ENCODE assay signal across 6 cellular contexts in the genomic region with DNA sequence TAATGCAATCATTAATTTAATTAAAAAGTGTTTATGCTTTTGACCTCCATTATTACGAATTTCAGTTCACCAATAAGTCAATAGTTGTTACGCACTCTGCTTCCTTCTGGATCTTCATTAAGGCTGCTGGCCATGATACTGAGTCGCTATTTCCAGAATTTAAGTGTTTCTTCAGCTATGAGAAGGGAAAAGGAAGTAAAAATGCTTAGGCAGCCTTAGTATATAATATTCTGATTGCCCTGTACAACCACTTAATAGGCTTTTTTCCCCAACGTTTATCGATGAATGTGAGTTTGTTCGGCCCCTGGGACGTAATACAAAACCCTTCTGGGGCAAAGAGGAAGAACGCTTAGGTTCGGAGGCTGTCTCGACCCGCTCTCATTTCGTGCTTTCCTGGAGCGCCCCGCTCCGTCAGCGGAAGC. TPM values are rescaled to one million over a fixed set of nuclear protein-coding genes. Genes with fewer than 3 reads are reported as not detected.
DNase-seq lines count a peak whose midpoint lies in the region; ATAC-seq, FAIRE-seq and TF ChIP-seq lines count a peak whose summit lies in the region.

No MANE protein-coding gene starts in this region.

- H3K9ac ChIP-seq in HUES64 (ENCODE audit: low read depth, low read length): peak overlapping the region; percentile 91

- CTCF ChIA-PET in BJ (lab: Yijun Ruan, JAX): interaction anchor here (1.8 to 4.7 kb wide), 2 partner anchors 43 to 170 kb away, joined by 3 to 23 read pairs; no protein-coding TSS in a partner anchor

- no peaks in the 10 kb centered on the region for H3K27me3 Mint-ChIP-seq in progenitor cell of endocrine pancreas

- no peak for ATAC-seq in HG03097 (IDR thresholded peaks at IDR 0.05; ENCODE audit: low FRiP score, unreplicated experiment)

- no peaks in the 10 kb centered on the region; the same call in 1 of the 2 replicates for H3K36me3 ChIP-seq in BJ (ENCODE audit: control insufficient read depth, insufficient read depth, low read length)
- peaks cover 38% of the 10 kb centered on the region for H3K36me3 ChIP-seq in HUES64 (ENCODE audit: insufficient read depth, low read length)

- no peaks in the 10 kb centered on the region for H3K9me3 Mint-ChIP-seq in progenitor cell of endocrine pancreas (ENCODE audit: low read depth)

- 1% methylated on average over 16 of the region's 16 CpGs for WGBS in HUES64

- H3K4me1 Mint-ChIP-seq in progenitor cell of endocrine pancreas (ENCODE audit: low read depth): peaks cover 39% of the 10 kb centered on the region

- H3K9me3 ChIP-seq in HUES64 (ENCODE audit: insufficient read depth, low read depth, low read length): no peaks in the 10 kb centered on the region

- no peaks in the 10 kb centered on the region for H3K27me3 ChIP-seq in BJ (ENCODE audit: control insufficient read depth, insufficient read depth, low read length)
- H3K27me3 ChIP-seq in HUES64 (ENCODE audit: insufficient read depth, low read length): no peaks in the 10 kb centered on the region

- peaks cover 29% of the 10 kb centered on the region; the same call in 1 of the 2 replicates for H3K4me1 ChIP-seq in HUES64 (ENCODE audit: insufficient read depth, low read length)

- peak; percentile 62 for FAIRE-seq in colon (lab: Jason Lieb, UNC)

- peaks cover 5% of the 10 kb centered on the region for H3K36me3 Mint-ChIP-seq in progenitor cell of endocrine pancreas (ENCODE audit: insufficient read depth)

- POLR2A ChIA-PET in BJ (lab: Charles Lee): no interaction called here

- TF ChIP-seq CTCF in BJ (IDR thresholded peaks at IDR 0.05; ENCODE audit: insufficient read depth, low read depth, low read length): no peak
- peak; percentile 9 for TF ChIP-seq CTCF in progenitor cell of endocrine pancreas (IDR thresholded peaks at IDR 0.05; ENCODE audit: unreplicated experiment)

- H3K4me3 Mint-ChIP-seq in progenitor cell of endocrine pancreas (ENCODE audit: low read depth): peak overlapping the region; percentile 90

- DNase-seq in BJ (ENCODE audit: low read depth) (peak; percentile 29), progenitor cell of endocrine pancreas (ENCODE audit: low spot score, unreplicated experiment) (no peak), OCI-M2 (lab: John Stamatoyannopoulos, UW; ENCODE audit: unreplicated experiment) (no peak)

- H3K27ac Mint-ChIP-seq in progenitor cell of endocrine pancreas: peak overlapping the region; percentile 99

- peak overlapping the region; percentile 71 for H3K4me3 ChIP-seq in BJ (ENCODE audit: low read depth, low read length)
- H3K4me3 ChIP-seq in HUES64 (ENCODE audit: low read length): peak overlapping the region; percentile 82

- peak overlapping the region; percentile 100 for H3K27ac ChIP-seq in HUES64 (ENCODE audit: low read depth, low read length)

RNA-seq across cellular contexts. Expression of a gene that starts 0.6 kb away (rescaled TPM):
- polyA plus RNA-seq in BJ (2011; rRNA removed): 3.4 and 6.7 TPM in 2 replicates
- 2.5 and 2.6 TPM in 2 replicates for polyA minus RNA-seq in BJ (2011; rRNA and poly(A)+ RNA removed)
- 31.7 TPM for polyA plus RNA-seq in HUES64 (2013, experiment 1 of 2)
- polyA plus RNA-seq in HUES64 (2013, experiment 2 of 2): 40.3 TPM
- 45.7 and 51.4 TPM in 2 replicates for total RNA-seq in progenitor cell of endocrine pancreas

RNA-seq across cellular contexts. Expression of a gene that starts 1.3 kb away (rescaled TPM):
- polyA plus RNA-seq in BJ (2011; rRNA removed): 7.6 and 7.7 TPM in 2 replicates
- polyA minus RNA-seq in BJ (2011; rRNA and poly(A)+ RNA removed): 15.5 and 17.0 TPM in 2 replicates
- 29.5 TPM for polyA plus RNA-seq in HUES64 (2013, experiment 1 of 2)
- 29.9 TPM for polyA plus RNA-seq in HUES64 (2013, experiment 2 of 2)
- 61.8 and 62.7 TPM in 2 replicates for total RNA-seq in progenitor cell of endocrine pancreas

RNA-seq across cellular contexts. Expression of a gene that starts 18.5 kb away (rescaled TPM):
- not detected in 2 replicates for polyA plus RNA-seq in BJ (2011; rRNA removed)
- not detected in 2 replicates for polyA minus RNA-seq in BJ (2011; rRNA and poly(A)+ RNA removed)
- polyA plus RNA-seq in HUES64 (2013, experiment 1 of 2): not detected
- not detected for polyA plus RNA-seq in HUES64 (2013, experiment 2 of 2)
- 1.2 and 1.4 TPM in 2 replicates for total RNA-seq in progenitor cell of endocrine pancreas

RNA-seq across cellular contexts. Expression of a gene that starts 29.2 kb away (rescaled TPM):
- not detected in 2 replicates for polyA plus RNA-seq in BJ (2011; rRNA removed)
- polyA minus RNA-seq in BJ (2011; rRNA and poly(A)+ RNA removed): not detected in 2 replicates
- not detected for polyA plus RNA-seq in HUES64 (2013, experiment 1 of 2)
- polyA plus RNA-seq in HUES64 (2013, experiment 2 of 2): not detected
- total RNA-seq in progenitor cell of endocrine pancreas: not detected in 2 replicates

RNA-seq across cellular contexts. Expression of a gene that starts 32.5 kb away (rescaled TPM):
- not detected in 2 replicates for polyA plus RNA-seq in BJ (2011; rRNA removed)
- not detected in 2 replicates for polyA minus RNA-seq in BJ (2011; rRNA and poly(A)+ RNA removed)
- 0.60 TPM for polyA plus RNA-seq in HUES64 (2013, experiment 1 of 2)
- 0.95 TPM for polyA plus RNA-seq in HUES64 (2013, experiment 2 of 2)
- 3.7 and 4.7 TPM in 2 replicates for total RNA-seq in progenitor cell of endocrine pancreas
